ENCODE assay signal across 8 cellular contexts in the genomic region with DNA sequence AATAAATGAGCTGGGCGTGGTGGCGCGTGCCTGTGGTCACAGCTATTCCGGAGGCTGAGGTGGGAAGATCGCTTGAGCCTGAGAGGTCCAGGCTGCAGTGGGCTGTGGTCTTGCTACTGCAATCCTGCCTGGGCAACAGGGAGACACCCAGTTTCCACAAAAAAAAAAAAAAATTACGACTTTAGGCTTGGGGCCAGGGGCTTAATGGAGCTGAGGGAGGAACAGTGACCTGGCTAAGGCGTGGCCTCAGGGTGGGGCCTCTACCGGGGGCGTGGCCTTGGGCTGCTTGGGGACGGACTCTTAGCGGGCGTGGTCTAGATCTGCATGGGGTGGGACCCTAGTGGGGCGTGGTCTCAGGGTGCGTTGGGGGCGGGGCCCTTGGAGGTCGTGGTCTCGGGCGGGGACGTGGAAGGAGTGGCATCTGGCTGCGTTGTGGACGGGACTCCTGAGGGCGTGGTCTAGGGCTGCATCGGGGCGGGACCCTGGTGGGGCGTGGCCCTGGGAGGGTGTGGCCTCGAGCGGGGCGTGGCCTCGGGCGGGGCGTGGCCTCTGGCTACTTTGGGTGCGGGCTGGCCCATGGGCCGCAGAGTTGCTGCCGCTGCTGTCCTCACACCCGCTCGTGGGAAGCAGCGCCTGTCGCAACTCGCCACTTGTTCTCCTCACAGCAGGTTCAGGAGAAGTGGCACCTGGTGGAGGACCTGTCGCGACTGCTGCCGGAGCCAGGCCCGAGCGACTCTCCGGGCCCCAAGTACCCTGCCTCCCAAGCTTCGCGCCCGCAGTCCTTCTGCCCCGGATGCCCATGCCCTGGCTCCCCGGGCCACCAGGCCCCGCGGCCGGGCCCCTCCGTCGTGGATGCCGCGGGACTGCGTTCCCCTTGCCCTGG. TPM values are rescaled to one million over a fixed set of nuclear protein-coding genes. Genes with fewer than 3 reads are reported as not detected.
DNase-seq lines count a peak whose midpoint lies in the region; ATAC-seq and FAIRE-seq lines count a peak whose summit lies in the region.

No MANE protein-coding gene starts in this region.

- H3K9me3 Mint-ChIP-seq in activated T-cell treated with anti-CD3 and anti-CD28 coated beads, Interleukin-2, amount 50 U/mL, for 72 hours, result no peaks in the 10 kb centered on the region

- H3K9me3 ChIP-seq in GM23248 (ENCODE audit: low read depth), result no peaks in the 10 kb centered on the region

- no peaks in the 10 kb centered on the region for H4K20me1 ChIP-seq in GM23248 (ENCODE audit: insufficient read depth)

- H3K9ac ChIP-seq in GM23248, result no peak overlapping the region

- ATAC-seq in activated T-cell treated with anti-CD3 and anti-CD28 coated beads, Interleukin-2, amount 50 U/mL, for 72 hours (replicated peaks in 1 of 2), result peak; percentile 94

- no peak overlapping the region for H3K4me3 ChIP-seq in GM23248

- H3K9me2 ChIP-seq in GM23248 (ENCODE audit: insufficient read depth), result no peaks in the 10 kb centered on the region

- peak; percentile 97 for FAIRE-seq in G401.6 (lab: Jason Lieb, UNC)

- H3K79me2 ChIP-seq in GM23248 (ENCODE audit: insufficient read depth), result no peaks in the 10 kb centered on the region

- no peak overlapping the region for H3K27ac ChIP-seq in GM23248

- in situ Hi-C loops in GM23248 (cut with MboI) (no loop called here), KBM-7 (cut with MboI; ENCODE audit: low pct_unique_long_range_greater_than_20kb, low sequenced_read_pairs) (no loop called here)

- no peaks in the 10 kb centered on the region for H3K27me3 ChIP-seq in GM23248 (replicated peaks; ENCODE audit: insufficient read depth)

- H2AFZ ChIP-seq in GM23248, result no peak overlapping the region

- H3K27me3 Mint-ChIP-seq in activated T-cell treated with anti-CD3 and anti-CD28 coated beads, Interleukin-2, amount 50 U/mL, for 72 hours (ENCODE audit: low read depth), result no peaks in the 10 kb centered on the region

- no peaks in the 10 kb centered on the region for H3K36me3 ChIP-seq in GM23248 (ENCODE audit: low read depth)

- WGBS in GM23248 (ENCODE audit: low coverage in 1 of 2, low lambda C conversion rate in 2 of 2, missing lambda C conversion rate in 2 of 2), 2 experiments, result 34 to 36% methylated on average over 33 to 58 of the region's 58 CpGs

- DNase-seq in GM23248 (peak; percentile 77), KBM-7 (peak; percentile 98), RPMI8226 (peak; percentile 93), germinal center (ENCODE audit: low spot score) (peak; percentile 94), retina (peak; percentile 80), 8988T (no peak)
- DNase-seq in activated T-cell treated with anti-CD3 and anti-CD28 coated beads, Interleukin-2, amount 50 U/mL, for 72 hours, result peak; percentile 99

- H3K36me3 Mint-ChIP-seq in activated T-cell treated with anti-CD3 and anti-CD28 coated beads, Interleukin-2, amount 50 U/mL, for 72 hours (ENCODE audit: insufficient read depth in 2 of 2), result peaks cover 0 to 8% of the 10 kb centered on the region in 2 donors

- no peaks in the 10 kb centered on the region for H3F3A ChIP-seq in GM23248 (ENCODE audit: insufficient read depth)

- peak overlapping the region; percentile 66 for H3K27ac Mint-ChIP-seq in activated T-cell treated with anti-CD3 and anti-CD28 coated beads, Interleukin-2, amount 50 U/mL, for 72 hours

- H3K4me1 Mint-ChIP-seq in activated T-cell treated with anti-CD3 and anti-CD28 coated beads, Interleukin-2, amount 50 U/mL, for 72 hours (ENCODE audit: low read depth), result peaks cover 67% of the 10 kb centered on the region

- H3K4me2 ChIP-seq in GM23248 (ENCODE audit: unreplicated experiment), result no peak overlapping the region

- H3K4me1 ChIP-seq in GM23248 (ENCODE audit: insufficient read depth), result no peaks in the 10 kb centered on the region

- peak overlapping the region; percentile 1 to 60 for H3K4me3 Mint-ChIP-seq in activated T-cell treated with anti-CD3 and anti-CD28 coated beads, Interleukin-2, amount 50 U/mL, for 72 hours

RNA-seq across cellular contexts. Expression of gene C17orf99, which starts 5.8 kb away (rescaled TPM):
- not detected in 2 replicates for total RNA-seq in GM23248 (2014; rRNA removed; shearing (Covaris generic))
- polyA plus RNA-seq in GM23248 (2016; fragmentation: Nextera tagmentation; extraction: Ambion mirVana), result not detected in 2 replicates
- under 1 TPM in 1 of 2 donors, not detected in 1; 0.58 TPM for total RNA-seq in activated T-cell treated with anti-CD3 and anti-CD28 coated beads, Interleukin-2, amount 50 U/mL, for 72 hours

RNA-seq across cellular contexts. Expression of gene TMC8, which starts 9.8 kb away (rescaled TPM):
- not detected in 2 replicates for total RNA-seq in GM23248 (2014; rRNA removed; shearing (Covaris generic))
- polyA plus RNA-seq in GM23248 (2016; fragmentation: Nextera tagmentation; extraction: Ambion mirVana), result 0.09 TPM in 1 of 2 replicates, not detected in the other
- 100 to 1,000 TPM; 102 to 124 TPM for total RNA-seq in activated T-cell treated with anti-CD3 and anti-CD28 coated beads, Interleukin-2, amount 50 U/mL, for 72 hours

RNA-seq across cellular contexts. Expression of gene TMC6, which starts 11.9 kb away (rescaled TPM):
- total RNA-seq in GM23248 (2014; rRNA removed; shearing (Covaris generic)), result not detected in 2 replicates
- 0.20 TPM in 1 of 2 replicates, not detected in the other for polyA plus RNA-seq in GM23248 (2016; fragmentation: Nextera tagmentation; extraction: Ambion mirVana)
- 100 to 1,000 TPM; 129 to 137 TPM for total RNA-seq in activated T-cell treated with anti-CD3 and anti-CD28 coated beads, Interleukin-2, amount 50 U/mL, for 72 hours

RNA-seq across cellular contexts. Expression of gene SYNGR2, which starts 28.0 kb away (rescaled TPM):
- total RNA-seq in GM23248 (2014; rRNA removed; shearing (Covaris generic)), result 6.2 and 15.4 TPM in 2 replicates
- 19.3 and 19.9 TPM in 2 replicates for polyA plus RNA-seq in GM23248 (2016; fragmentation: Nextera tagmentation; extraction: Ambion mirVana)
- total RNA-seq in activated T-cell treated with anti-CD3 and anti-CD28 coated beads, Interleukin-2, amount 50 U/mL, for 72 hours, result 10 to 100 TPM; 87.6 to 92.0 TPM

RNA-seq across cellular contexts. Expression of gene TK1, which starts 46.4 kb away (rescaled TPM):
- total RNA-seq in GM23248 (2014; rRNA removed; shearing (Covaris generic)), result 58.6 and 84.5 TPM in 2 replicates
- 79.4 and 83.5 TPM in 2 replicates for polyA plus RNA-seq in GM23248 (2016; fragmentation: Nextera tagmentation; extraction: Ambion mirVana)
- 10 to 100 TPM; 90.6 to 90.9 TPM for total RNA-seq in activated T-cell treated with anti-CD3 and anti-CD28 coated beads, Interleukin-2, amount 50 U/mL, for 72 hours

Comparison
In these comparisons a context has a peak if more than half of its experiments do, and no peak if none do; other contexts are left out.
1. RNA of gene TMC8, which starts 9.8 kb away (total RNA-seq): 102 to 124 TPM in activated T-cell treated with anti-CD3 and anti-CD28 coated beads, Interleukin-2, amount 50 U/mL, for 72 hours; not detected in GM23248; every median in the first group is over 100 times any median in the second.
2. RNA of gene TMC6, which starts 11.9 kb away (total RNA-seq): 129 to 137 TPM in activated T-cell treated with anti-CD3 and anti-CD28 coated beads, Interleukin-2, amount 50 U/mL, for 72 hours; not detected in GM23248; every median in the first group is over 100 times any median in the second.